25 cellular contexts compared by ENCODE assay signal in the genomic region with DNA sequence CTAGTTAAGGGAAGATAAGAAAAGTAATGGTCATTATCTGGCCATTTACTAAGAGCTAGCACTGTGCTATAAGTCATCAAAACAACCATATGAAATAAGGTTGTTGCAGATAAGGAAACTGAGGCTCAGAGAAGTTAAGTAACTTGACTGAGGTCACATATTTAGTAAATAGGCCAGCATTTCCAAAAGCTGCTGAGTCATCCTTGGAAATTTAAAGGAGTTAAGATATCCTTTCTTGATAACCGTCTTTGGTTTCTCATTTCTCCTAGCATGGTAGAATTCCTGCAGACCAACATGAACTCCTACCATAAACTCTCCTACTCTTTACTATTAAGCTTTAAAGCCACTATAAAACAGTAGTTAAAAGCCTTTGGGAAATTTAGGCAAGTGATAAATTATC.
"Had no signal": no experiment of that assay in that cellular context is flagged by ENCODE, and none has a peak within 500 bp of the region (broad histone marks: within the 10 kb centered on the region; RNA-seq: fewer than 3 reads in every experiment).

No MANE protein-coding gene starts in this region.

- H3K27ac ChIP-seq: dorsolateral prefrontal cortex, esophagus muscularis mucosa, foreskin keratinocyte, gastroesophageal sphincter, heart left ventricle, hepatocyte, neural progenitor cell, prostate gland, right atrium auricular region, sigmoid colon, spleen, testis, tibial artery had no signal

- H3K4me2 ChIP-seq: hepatocyte, neural progenitor cell had no signal

- DNase-seq: dorsolateral prefrontal cortex; effector CD4-positive, alpha-beta T cell; endodermal cell; heart left ventricle; kidney; midbrain; naive thymus-derived CD4-positive, alpha-beta T cell; sigmoid colon; spleen; stimulated activated CD4-positive, alpha-beta T cell treated with anti-CD3 and anti-CD28 coated beads, Interleukin-4, amount 100 ng/mL, for 4 hours; stimulated activated naive CD8-positive, alpha-beta T cell treated with anti-CD3 and anti-CD28 coated beads, Interleukin-15, Interleukin-2, amounts not matched to agents 100 U/mL and 50 U/mL, for 24 hours; substantia nigra; testis; tibial artery had no signal

- ATAC-seq: gastroesophageal sphincter; heart left ventricle; left lobe of liver; naive thymus-derived CD4-positive, alpha-beta T cell; stimulated activated memory B cell treated with anti-CD40 and anti-IgM and Interleukin-4, amounts not matched to agents 10 μg/mL and 1 μg/mL and 100 μg/mL, for 72 hours; stimulated activated naive CD8-positive, alpha-beta T cell treated with anti-CD3 and anti-CD28 coated beads, Interleukin-15, Interleukin-2, amounts not matched to agents 100 U/mL and 50 U/mL, for 24 hours had no signal

- H3K27me3 ChIP-seq: dorsolateral prefrontal cortex, esophagus muscularis mucosa, foreskin keratinocyte, gastroesophageal sphincter, heart left ventricle, hepatocyte, neural progenitor cell, right atrium auricular region, sigmoid colon, spleen, testis, tibial artery had no signal

- H3K79me2 ChIP-seq: hepatocyte had no signal

- H3K4me3 ChIP-seq: dorsolateral prefrontal cortex, esophagus muscularis mucosa, gastroesophageal sphincter, heart left ventricle, hepatocyte, lung, neural progenitor cell, prostate gland, right atrium auricular region, sigmoid colon, spleen, testis, tibial artery had no signal

- H3K9ac ChIP-seq: neural progenitor cell had no signal

- H3K9me3 ChIP-seq: esophagus muscularis mucosa, gastroesophageal sphincter, heart left ventricle, prostate gland, right atrium auricular region, sigmoid colon, spleen, testis, tibial artery had no signal

- FAIRE-seq: colon, kidney had no signal

- H3K4me1 ChIP-seq: esophagus muscularis mucosa, foreskin keratinocyte, gastroesophageal sphincter, heart left ventricle, neural progenitor cell, prostate gland, right atrium auricular region, sigmoid colon, spleen, testis had no signal

- H3K36me3 ChIP-seq: esophagus muscularis mucosa, gastroesophageal sphincter, heart left ventricle, neural progenitor cell, prostate gland, right atrium auricular region, sigmoid colon, spleen, tibial artery had no signal
